ENCODE assay signal across 23 cellular contexts in the genomic region with DNA sequence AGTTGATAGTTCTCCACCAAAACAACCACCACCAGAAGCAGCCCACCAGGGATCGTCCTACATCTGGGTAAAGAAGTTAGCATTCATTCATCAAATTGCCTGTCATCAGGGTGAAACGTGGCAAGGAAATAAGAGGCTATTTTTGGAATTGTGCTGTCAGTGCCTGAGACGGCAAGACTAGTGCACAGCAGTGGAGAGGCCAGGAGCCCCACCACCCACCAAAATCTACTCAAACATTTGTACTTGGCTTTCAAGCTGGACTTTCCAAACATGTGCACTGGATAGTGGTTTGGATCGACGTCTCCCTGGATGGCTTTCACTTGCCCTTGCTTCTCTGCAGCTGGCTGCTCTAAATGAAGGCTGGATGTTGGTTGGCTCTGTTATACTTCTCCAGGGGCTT.
"Had no signal": no experiment of that assay in that cellular context is flagged by ENCODE, and none has a peak within 500 bp of the region (broad histone marks: within the 10 kb centered on the region; RNA-seq: fewer than 3 reads in every experiment).

No MANE protein-coding gene starts in this region.

- ATAC-seq: effector memory CD8-positive, alpha-beta T cell; left colon; naive thymus-derived CD8-positive, alpha-beta T cell; right lobe of liver; stimulated activated naive CD8-positive, alpha-beta T cell treated with anti-CD3 and anti-CD28 coated beads, Interleukin-15, amount 100 ng/mL, for 72 hours had no signal

- H3K4me1 ChIP-seq: right lobe of liver, suprapubic skin had no signal

- H3K36me3 ChIP-seq: right lobe of liver, suprapubic skin had no signal

- H3K4me3 ChIP-seq: psoas muscle, right lobe of liver, suprapubic skin had no signal

- DNase-seq: cerebellar nuclear complex; cortex of kidney; effector memory CD8-positive, alpha-beta T cell; hippocampal formation; left colon; mesenchymal stem cell; naive thymus-derived CD8-positive, alpha-beta T cell; nephron progenitor cell; nucleus accumbens; psoas muscle; retina; right lobe of liver; small intestine; stimulated activated CD4-positive, alpha-beta T cell treated with anti-CD3 and anti-CD28 coated beads, Interleukin-1b, Interleukin-23, amount 100 ng/mL, for 48 hours; stimulated activated CD4-positive, alpha-beta T cell treated with anti-CD3 and anti-CD28 coated beads, Interleukin-4, amount 100 ng/mL, for 1 hour; stimulated activated CD8-positive, alpha-beta memory T cell treated with anti-CD3 and anti-CD28 coated beads, Interleukin-4, amount 100 ng/mL, for 48 hours; stimulated activated naive CD4-positive, alpha-beta T cell; stimulated activated naive CD8-positive, alpha-beta T cell treated with anti-CD3 and anti-CD28 coated beads, Interleukin-15, amount 100 ng/mL, for 72 hours; trophoblast cell had no signal

- H3K27me3 ChIP-seq: right lobe of liver, suprapubic skin had no signal

- FAIRE-seq: endometrium, frontal cortex, islet of Langerhans, small intestine had no signal

- H3K9me3 ChIP-seq: psoas muscle, right lobe of liver, suprapubic skin had no signal

- H3K27ac ChIP-seq: psoas muscle, right lobe of liver, suprapubic skin had no signal
